ENCODE assay signal across 25 cellular contexts in the genomic region with DNA sequence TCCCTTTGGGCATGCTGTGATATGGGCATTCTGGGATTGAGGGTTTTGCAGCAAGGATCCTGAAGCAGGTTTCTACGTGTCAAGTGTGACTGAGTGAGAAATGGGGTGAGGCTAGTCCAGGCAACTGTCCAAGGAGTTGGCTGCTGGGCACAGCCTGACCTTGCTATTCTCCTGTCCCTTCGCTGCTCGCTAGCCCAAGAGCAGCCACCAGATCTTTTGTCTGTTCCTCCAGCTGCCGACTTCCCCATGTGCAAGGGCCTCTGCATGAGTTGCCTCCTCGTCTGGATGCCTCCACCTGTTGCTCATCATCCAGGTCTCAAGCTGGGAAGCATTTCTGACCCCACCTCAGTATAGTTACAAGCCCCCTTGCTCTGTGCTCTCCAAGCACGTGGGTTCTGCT.
"Had no signal": no experiment of that assay in that cellular context is flagged by ENCODE, and none has a peak within 500 bp of the region (broad histone marks: within the 10 kb centered on the region; RNA-seq: fewer than 3 reads in every experiment).

No MANE protein-coding gene starts in this region.

- DNase-seq: activated B cell treated with CpG ODN at 0.5 μM for 24 hours; activated CD4-positive, alpha-beta memory T cell treated with anti-CD3 and anti-CD28 coated beads, Interleukin-2, amount 10 ng/mL, durations not matched to agents 7 days and 5 days; activated CD4-positive, alpha-beta T cell treated with anti-CD3 and anti-CD28 coated beads for 48 hours; activated gamma-delta T cell; activated T-cell treated with anti-CD3 and anti-CD28 coated beads, Interleukin-2, amount 50 U/mL, for 72 hours; anterior cingulate cortex; body of pancreas; caudate nucleus; effector CD4-positive, alpha-beta T cell; left colon; lower lobe of right lung; naive thymus-derived CD8-positive, alpha-beta T cell; retina; stimulated activated CD4-positive, alpha-beta T cell treated with anti-CD3 and anti-CD28 coated beads, Interleukin-12 subunit alpha, Interleukin-12 subunit beta, amount 100 ng/mL, for 4 hours; stimulated activated CD4-positive, alpha-beta T cell treated with anti-CD3 and anti-CD28 coated beads, Interleukin-4, amount 100 ng/mL, for 4 hours; substantia nigra; T1000 had no signal

- H3K36me3 ChIP-seq: neural progenitor cell, tibial artery had no signal

- H3K27ac ChIP-seq: body of pancreas, esophagus muscularis mucosa, lower lobe of right lung, neural progenitor cell, tibial artery had no signal

- H3K4me1 ChIP-seq: body of pancreas, esophagus muscularis mucosa, lower lobe of right lung, tibial artery had no signal

- H3K9me3 Mint-ChIP-seq: activated B cell treated with CpG ODN at 0.5 μM for 24 hours; activated CD4-positive, alpha-beta memory T cell treated with anti-CD3 and anti-CD28 coated beads, Interleukin-2, amount 10 ng/mL, durations not matched to agents 7 days and 5 days; activated naive CD4-positive, alpha-beta T cell treated with anti-CD3 and anti-CD28 coated beads, Interleukin-2, amount 50 U/mL, for 24 hours; activated T-cell treated with anti-CD3 and anti-CD28 coated beads, Interleukin-2, amount 50 U/mL, for 72 hours; dendritic cell treated with granulocyte-macrophage colony-stimulating factor and Interleukin-4, amounts not matched to agents 40 ng/mL and 50 ng/mL, for 4 days; mesothelial cell of epicardium; naive thymus-derived CD8-positive, alpha-beta T cell; neural progenitor cell; stimulated activated naive CD8-positive, alpha-beta T cell treated with anti-CD3 and anti-CD28 coated beads, Interleukin-15, Interleukin-2, amounts not matched to agents 100 ng/mL and 50 ng/mL, for 24 hours; T-helper 1 cell treated with Interleukin-12 subunit alpha and Interleukin-12 subunit beta and Interleukin-4 antibody, amounts not matched to agents 30 μg/mL and 1 μg/mL, for 36 hours had no signal

- H3K36me3 Mint-ChIP-seq: activated naive CD4-positive, alpha-beta T cell treated with anti-CD3 and anti-CD28 coated beads, Interleukin-2, amount 50 U/mL, for 24 hours; mesothelial cell of epicardium; naive thymus-derived CD8-positive, alpha-beta T cell; neural progenitor cell had no signal

- H3K9ac ChIP-seq: neural progenitor cell had no signal

- H3K4me1 Mint-ChIP-seq: activated B cell treated with CpG ODN at 0.5 μM for 24 hours; activated CD4-positive, alpha-beta memory T cell treated with anti-CD3 and anti-CD28 coated beads, Interleukin-2, amount 10 ng/mL, durations not matched to agents 7 days and 5 days; activated naive CD4-positive, alpha-beta T cell treated with anti-CD3 and anti-CD28 coated beads, Interleukin-2, amount 50 U/mL, for 24 hours; mesothelial cell of epicardium; naive thymus-derived CD8-positive, alpha-beta T cell; neural progenitor cell had no signal

- H3K4me3 Mint-ChIP-seq: activated B cell treated with CpG ODN at 0.5 μM for 24 hours; activated CD4-positive, alpha-beta memory T cell treated with anti-CD3 and anti-CD28 coated beads, Interleukin-2, amount 10 ng/mL, durations not matched to agents 7 days and 5 days; activated naive CD4-positive, alpha-beta T cell treated with anti-CD3 and anti-CD28 coated beads, Interleukin-2, amount 50 U/mL, for 24 hours; activated T-cell treated with anti-CD3 and anti-CD28 coated beads, Interleukin-2, amount 50 U/mL, for 72 hours; dendritic cell treated with granulocyte-macrophage colony-stimulating factor and Interleukin-4, amounts not matched to agents 40 ng/mL and 50 ng/mL, for 4 days; mesothelial cell of epicardium; naive thymus-derived CD8-positive, alpha-beta T cell; neural progenitor cell; stimulated activated naive CD8-positive, alpha-beta T cell treated with anti-CD3 and anti-CD28 coated beads, Interleukin-15, Interleukin-2, amounts not matched to agents 100 ng/mL and 50 ng/mL, for 24 hours; T-helper 1 cell treated with Interleukin-12 subunit alpha and Interleukin-12 subunit beta and Interleukin-4 antibody, amounts not matched to agents 30 μg/mL and 1 μg/mL, for 36 hours had no signal

- H3K27me3 Mint-ChIP-seq: dendritic cell treated with granulocyte-macrophage colony-stimulating factor and Interleukin-4, amounts not matched to agents 40 ng/mL and 50 ng/mL, for 4 days had no signal

- H3K4me3 ChIP-seq: body of pancreas, esophagus muscularis mucosa, lower lobe of right lung, neural progenitor cell, tibial artery had no signal

- H3K27me3 ChIP-seq: body of pancreas, esophagus muscularis mucosa, neural progenitor cell, tibial artery had no signal

- H3K27ac Mint-ChIP-seq: activated B cell treated with CpG ODN at 0.5 μM for 24 hours; activated CD4-positive, alpha-beta memory T cell treated with anti-CD3 and anti-CD28 coated beads, Interleukin-2, amount 10 ng/mL, durations not matched to agents 7 days and 5 days; activated T-cell treated with anti-CD3 and anti-CD28 coated beads, Interleukin-2, amount 50 U/mL, for 72 hours; dendritic cell treated with granulocyte-macrophage colony-stimulating factor and Interleukin-4, amounts not matched to agents 40 ng/mL and 50 ng/mL, for 4 days; mesothelial cell of epicardium; naive thymus-derived CD8-positive, alpha-beta T cell; neural progenitor cell; stimulated activated naive CD8-positive, alpha-beta T cell treated with anti-CD3 and anti-CD28 coated beads, Interleukin-15, Interleukin-2, amounts not matched to agents 100 ng/mL and 50 ng/mL, for 24 hours; T-helper 1 cell treated with Interleukin-12 subunit alpha and Interleukin-12 subunit beta and Interleukin-4 antibody, amounts not matched to agents 30 μg/mL and 1 μg/mL, for 36 hours had no signal

- H3K9me3 ChIP-seq: body of pancreas, esophagus muscularis mucosa, lower lobe of right lung, tibial artery had no signal

- ATAC-seq: activated T-cell treated with anti-CD3 and anti-CD28 coated beads, Interleukin-2, amount 50 U/mL, for 72 hours; body of pancreas; left colon; lower lobe of right lung; naive thymus-derived CD8-positive, alpha-beta T cell had no signal
